Comparison of ENCODE assay signal across 1 cellular context in the genomic region with DNA sequence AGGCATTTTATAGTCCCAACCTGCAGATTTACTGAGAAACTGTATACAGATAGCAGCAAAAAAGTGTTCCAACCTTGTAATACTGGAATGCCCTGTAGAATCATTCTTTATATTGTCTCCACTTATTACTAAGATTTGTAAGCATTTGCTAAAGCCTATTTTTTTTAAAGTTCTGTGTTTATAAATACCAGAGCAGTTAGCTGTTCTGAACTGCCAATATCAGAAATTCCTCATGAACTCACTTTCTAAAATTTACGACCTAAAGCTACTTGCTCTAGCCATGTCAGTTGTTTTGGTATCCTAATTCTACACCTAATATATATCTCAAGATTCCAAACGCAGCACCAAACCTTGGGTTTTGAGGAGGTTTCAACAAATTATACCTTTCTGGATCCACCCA.
TF ChIP-seq lines count a peak whose summit lies in the region.

No MANE protein-coding gene starts in this region.

TF ChIP-seq in IMR-90, 13 proteins besides CTCF, POLR2A, EP300 and RAD21:
- no peak for TF ChIP-seq MAZ (IDR thresholded peaks at IDR 0.05; ENCODE audit: borderline replicate concordance, low read depth, low read length)
- no peak for TF ChIP-seq SMC3 (IDR thresholded peaks at IDR 0.05; ENCODE audit: low read depth, low read length)
- TF ChIP-seq BHLHE40 (IDR thresholded peaks at IDR 0.05; ENCODE audit: low read depth, low read length): no peak
